1 cellular context compared by ENCODE assay signal in genomic region chr2:189783927-189784867, GRCh38.
TF ChIP-seq lines count a peak whose summit lies in the region.

Gene ORMDL1, minus strand, starts transcription at chr2:189784339. Its CDS starts 1,744 bp downstream, at chr2:189782595.
Gene PMS1, plus strand, starts transcription at chr2:189784450. Its CDS starts 7,360 bp downstream, at chr2:189791810.

TF ChIP-seq in HEK293, 187 proteins besides CTCF, POLR2A, EP300 and RAD21 (continued from another document and continues in another):
- TF ChIP-seq PRDM10 (tag by site-specific recombination; IDR thresholded peaks at IDR 0.05) (peak; percentile 98), ZBTB21 (tag by site-specific recombination; IDR thresholded peaks at IDR 0.05) (peak; percentile 48), ZNF791 (tag by site-specific recombination; IDR thresholded peaks at IDR 0.05) (no peak), ZNF747 (tag by site-specific recombination; IDR thresholded peaks at IDR 0.05) (no peak), ZNF664 (tag by site-specific recombination; IDR thresholded peaks at IDR 0.05) (no peak), ZSCAN18 (tag by site-specific recombination; IDR thresholded peaks at IDR 0.05) (no peak), ZNF629 (tag by site-specific recombination; IDR thresholded peaks at IDR 0.05) (peak; percentile 86), ZNF529 (tag by site-specific recombination; IDR thresholded peaks at IDR 0.05; ENCODE audit: insufficient replicate concordance) (no peak), ZIC2 (tag by site-specific recombination; IDR thresholded peaks at IDR 0.05) (peak; percentile 60), ZNF19 (tag by site-specific recombination; IDR thresholded peaks at IDR 0.05; ENCODE audit: low read depth) (no peak), ZSCAN30 (tag by site-specific recombination; IDR thresholded peaks at IDR 0.05) (peak; percentile 29), ZNF248 (tag by site-specific recombination; IDR thresholded peaks at IDR 0.05) (no peak), SP7 (tag by site-specific recombination; IDR thresholded peaks at IDR 0.05) (peak; percentile 81), ZNF394 (tag by site-specific recombination; IDR thresholded peaks at IDR 0.05; ENCODE audit: borderline replicate concordance) (peak; percentile 36; the same call in 1 of the 2 replicates), ZNF433 (tag by site-specific recombination; IDR thresholded peaks at IDR 0.05; ENCODE audit: low read depth) (no peak), ZNF23 (tag by site-specific recombination; IDR thresholded peaks at IDR 0.05; ENCODE audit: borderline replicate concordance) (no peak), ZNF157 (tag by site-specific recombination; IDR thresholded peaks at IDR 0.05) (no peak), ZNF202 (tag by site-specific recombination; IDR thresholded peaks at IDR 0.05; ENCODE audit: borderline replicate concordance) (no peak), TRIM28 (IDR thresholded peaks at IDR 0.05; ENCODE audit: borderline replicate concordance, low read length) (peak; percentile 16; the same call in 1 of the 2 replicates), GLI4 (tag by site-specific recombination; IDR thresholded peaks at IDR 0.05) (no peak), KLF7 (tag by site-specific recombination; IDR thresholded peaks at IDR 0.05; ENCODE audit: borderline replicate concordance) (peak; percentile 42; the same call in 1 of the 2 replicates), ZNF335 (tag by site-specific recombination; conservative IDR thresholded peaks at IDR 0.05) (peak; percentile 82), ZNF114 (tag by site-specific recombination; IDR thresholded peaks at IDR 0.05) (no peak), ZSCAN5A (tag by site-specific recombination; IDR thresholded peaks at IDR 0.05) (peak; percentile 83; the same call in 1 of the 2 replicates), ZNF654 (tag by site-specific recombination; IDR thresholded peaks at IDR 0.05; ENCODE audit: low read depth) (no peak), HOXD13 (CRISPR knock-in tag; IDR thresholded peaks at IDR 0.05; ENCODE audit: borderline replicate concordance) (peak; percentile 17; the same call in 1 of the 2 replicates), ZNF112 (tag by site-specific recombination; IDR thresholded peaks at IDR 0.05) (no peak), FEZF1 (tag by site-specific recombination; IDR thresholded peaks at IDR 0.05) (peak; percentile 48; the same call in 1 of the 2 replicates), ZNF624 (tag by site-specific recombination; IDR thresholded peaks at IDR 0.05) (no peak), ZNF266 (tag by site-specific recombination; IDR thresholded peaks at IDR 0.05; ENCODE audit: low read depth) (no peak), ZNF645 (tag by site-specific recombination; IDR thresholded peaks at IDR 0.05) (no peak), ZNF530 (tag by site-specific recombination; IDR thresholded peaks at IDR 0.05; ENCODE audit: low read depth) (no peak), ZFP37 (tag by site-specific recombination; IDR thresholded peaks at IDR 0.05) (peak; percentile 13; the same call in 1 of the 2 replicates), KLF9 (tag by site-specific recombination; IDR thresholded peaks at IDR 0.05; ENCODE audit: low read depth) (peak; percentile 79), BCL6B (tag by site-specific recombination; IDR thresholded peaks at IDR 0.05) (no peak), ZNF16 (tag by site-specific recombination; IDR thresholded peaks at IDR 0.05; ENCODE audit: low read depth) (no peak), TSHZ1 (tag by site-specific recombination; IDR thresholded peaks at IDR 0.05; ENCODE audit: borderline replicate concordance) (no peak), PBX3 (CRISPR knock-in tag; IDR thresholded peaks at IDR 0.05) (peak; percentile 99), ZBTB26 (tag by site-specific recombination; optimal IDR thresholded peaks at IDR 0.05) (peak; percentile 100), ZNF776 (tag by site-specific recombination; IDR thresholded peaks at IDR 0.05; ENCODE audit: borderline replicate concordance) (no peak), PATZ1 (tag by site-specific recombination; IDR thresholded peaks at IDR 0.05) (peak; percentile 53), ZNF639 (tag by site-specific recombination; IDR thresholded peaks at IDR 0.05) (no peak), ZNF677 (tag by site-specific recombination; IDR thresholded peaks at IDR 0.05) (no peak), ZBTB17 (tag by site-specific recombination; IDR thresholded peaks at IDR 0.05) (peak; percentile 72)
